In the genomic region with DNA sequence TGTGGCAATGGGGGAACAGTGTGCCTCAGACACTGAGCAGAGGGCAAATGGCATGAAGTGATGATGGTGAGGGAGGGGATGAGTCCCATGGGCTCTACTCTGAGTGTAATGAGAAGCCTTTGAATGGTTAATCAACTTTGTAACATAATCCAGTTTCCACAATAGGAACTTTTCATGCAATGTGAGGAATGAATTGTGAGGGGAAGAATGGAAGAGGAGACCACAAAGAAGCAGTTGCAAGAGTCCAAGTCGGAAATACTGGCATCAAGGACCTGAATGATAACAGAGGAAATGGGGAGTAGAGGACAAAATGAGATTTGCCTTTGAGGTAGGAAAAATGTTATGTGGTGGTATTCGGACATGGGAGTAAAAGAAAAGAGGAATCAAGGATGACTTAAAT, we compare ENCODE assay signal across 19 cellular contexts.
"Had no signal": no experiment of that assay in that cellular context is flagged by ENCODE, and none has a peak within 500 bp of the region (broad histone marks: within the 10 kb centered on the region; RNA-seq: fewer than 3 reads in every experiment).

No MANE protein-coding gene starts in this region.

- H3K27ac ChIP-seq: cardiac muscle cell, epithelial cell of prostate, foreskin keratinocyte, sigmoid colon, testis, vagina, VCaP had no signal

- H3K4me3 ChIP-seq: cardiac muscle cell, lung, sigmoid colon, testis, vagina had no signal

- H3K27me3 ChIP-seq: cardiac muscle cell, foreskin keratinocyte, sigmoid colon, testis, vagina had no signal

- H3K4me1 ChIP-seq: foreskin keratinocyte, sigmoid colon, testis, vagina had no signal

- DNase-seq: activated CD8-positive, alpha-beta memory T cell treated with anti-CD3 and anti-CD28 coated beads for 24 hours; activated CD8-positive, alpha-beta memory T cell treated with anti-CD3 and anti-CD28 coated beads, Interleukin-2, amount 50 U/mL, for 4 hours; activated naive CD4-positive, alpha-beta T cell; activated T-cell treated with anti-CD3 and anti-CD28 coated beads, Interleukin-2, amount 50 U/mL, for 24 hours; foreskin keratinocyte; retina; sigmoid colon; stimulated activated CD4-positive, alpha-beta T cell treated with anti-CD3 and anti-CD28 coated beads, Interleukin-2, amount 100 ng/mL, for 48 hours; stimulated activated CD8-positive, alpha-beta memory T cell treated with anti-CD3 and anti-CD28 coated beads, Interleukin-4, amount 100 ng/mL, for 48 hours; stimulated activated naive B cell treated with anti-CD40 and anti-IgM and Interleukin-4, amounts not matched to agents 10 μg/mL and 1 μg/mL and 100 μg/mL, for 72 hours; testis; trophoblast cell had no signal

- H3K9me3 ChIP-seq: sigmoid colon, testis, vagina had no signal

- H3K36me3 ChIP-seq: cardiac muscle cell, sigmoid colon, vagina had no signal

- ATAC-seq: foreskin keratinocyte; left lobe of liver; natural killer cell treated with Interleukin-12 subunit alpha and Interleukin-12 subunit beta and Interleukin-15 and Interleukin-18, amount 100 ng/mL, for 72 hours; stimulated activated naive B cell treated with anti-CD40 and anti-IgM and Interleukin-4, amounts not matched to agents 10 μg/mL and 1 μg/mL and 100 μg/mL, for 72 hours had no signal
